In genomic region chr13:22110368-22110767, GRCh38 we compare ENCODE assay signal across 1 cellular context.
TF ChIP-seq lines count a peak whose summit lies in the region.

No MANE protein-coding gene starts in this region.

TF ChIP-seq in IMR-90, 13 proteins besides CTCF, POLR2A, EP300 and RAD21:
- TF ChIP-seq CHD1 (IDR thresholded peaks at IDR 0.05; ENCODE audit: low read depth, low read length) (no peak), ELK1 (IDR thresholded peaks at IDR 0.05; ENCODE audit: borderline replicate concordance, low read depth, low read length) (no peak), MAFK (IDR thresholded peaks at IDR 0.05; ENCODE audit: low read depth, low read length) (no peak), MAZ (IDR thresholded peaks at IDR 0.05; ENCODE audit: borderline replicate concordance, low read depth, low read length) (no peak), CEBPB (IDR thresholded peaks at IDR 0.05; ENCODE audit: low read depth, low read length) (no peak), NFE2L2 (IDR thresholded peaks at IDR 0.05; ENCODE audit: low read depth, low read length) (no peak), BHLHE40 (IDR thresholded peaks at IDR 0.05; ENCODE audit: low read depth, low read length) (no peak), MXI1 (IDR thresholded peaks at IDR 0.05; ENCODE audit: borderline replicate concordance, low read depth, low read length) (no peak), SMC3 (IDR thresholded peaks at IDR 0.05; ENCODE audit: low read depth, low read length) (no peak), USF2 (IDR thresholded peaks at IDR 0.05; ENCODE audit: low read depth, low read length) (no peak), RCOR1 (IDR thresholded peaks at IDR 0.05; ENCODE audit: insufficient replicate concordance, low read length) (no peak), FOS (IDR thresholded peaks at IDR 0.05; ENCODE audit: low read depth, low read length) (no peak), RFX5 (IDR thresholded peaks at IDR 0.05; ENCODE audit: low read depth, low read length) (no peak)
